24 cellular contexts compared by ENCODE assay signal in genomic region chr7:80890839-80891544, GRCh38. TPM values are rescaled to one million over a fixed set of nuclear protein-coding genes. Genes with fewer than 3 reads are reported as not detected.
DNase-seq lines count a peak whose midpoint lies in the region; ATAC-seq, FAIRE-seq and TF ChIP-seq lines count a peak whose summit lies in the region.
"Had no signal": no experiment of that assay in that cellular context is flagged by ENCODE, and none has a peak within 500 bp of the region (broad histone marks: within the 10 kb centered on the region; RNA-seq: fewer than 3 reads in every experiment).

No MANE protein-coding gene starts in this region.

- dilution Hi-C loops in keratinocyte (cut with MboI; ENCODE audit: extremely low pct_ligation_motif_present, low sequenced_read_pairs), result no loop called here

- WGBS in transverse colon (ENCODE audit: low coverage in 1 of 2), 2 donors, result 84 to 89% methylated on average over 5 of the region's 5 CpGs

- in situ Hi-C loops in transverse colon (cut with MboI; ENCODE audit: low pct_ligation_motif_present in 1 of 4, low pct_unique_long_range_greater_than_20kb in 1 of 4, low sequenced_read_pairs in 3 of 4), result no loop called here

- CTCF ChIA-PET in PC-3 (lab: Charles Lee), result no interaction called here

- ATAC-seq in GM18909 (IDR thresholded peaks at IDR 0.05; ENCODE audit: poor library complexity, unreplicated experiment) (no peak), PC-3 (no peak)
- ATAC-seq: natural killer cell treated with Interleukin-12 subunit alpha and Interleukin-12 subunit beta and Interleukin-15 and Interleukin-18, amount 100 ng/mL, for 72 hours had no signal

- H3K4me3 ChIP-seq in SK-N-MC (no peak overlapping the region), keratinocyte (ENCODE audit: control insufficient read depth in 2 of 3, extremely low read depth in 1 of 3, insufficient read depth in 2 of 3, low read depth in 1 of 3, low read length in 3 of 3) (no peak overlapping the region), transverse colon (no peak overlapping the region), PC-3 (ENCODE audit: low read length) (no peak overlapping the region)
- H3K4me3 ChIP-seq: dorsolateral prefrontal cortex, MG63, prostate gland, SJSA1, smooth muscle cell, upper lobe of left lung had no signal

- H3K79me2 ChIP-seq in keratinocyte (ENCODE audit: control insufficient read depth, insufficient read depth, low read length) (peaks cover 53% of the 10 kb centered on the region), PC-3 (ENCODE audit: low read length) (peaks cover 10% of the 10 kb centered on the region)

- H4K20me1 ChIP-seq in keratinocyte (ENCODE audit: control insufficient read depth, extremely low read depth, insufficient read depth, low read length) (no peaks in the 10 kb centered on the region), PC-3 (ENCODE audit: low read length) (no peaks in the 10 kb centered on the region)

- peak; percentile 20 for FAIRE-seq in keratinocyte (lab: Jason Lieb, UNC)

- intact Hi-C loops in transverse colon (cut with DNase I; ENCODE audit: low total_unique reads) (no loop called here), PC-3 (cut with micrococcal nuclease) (no loop called here)

- H3K36me3 ChIP-seq in SK-N-MC (ENCODE audit: insufficient read depth, low read length) (peaks cover 21% of the 10 kb centered on the region), keratinocyte (ENCODE audit: control insufficient read depth in 2 of 2, extremely low read depth in 1 of 2, insufficient read depth in 2 of 2, low read length in 2 of 2) (peaks cover 0 to 4% of the 10 kb centered on the region in 2 experiments), transverse colon (peaks cover 0 to 4% (median 0%) of the 10 kb centered on the region in 4 donors), PC-3 (ENCODE audit: low read depth, low read length) (no peaks in the 10 kb centered on the region)
- H3K36me3 ChIP-seq: prostate gland, SJSA1, upper lobe of left lung had no signal

- H3K9me1 ChIP-seq in keratinocyte (ENCODE audit: control insufficient read depth, extremely low read depth, insufficient read depth, low read length), result no peaks in the 10 kb centered on the region

- H3K4me2 ChIP-seq in keratinocyte (ENCODE audit: control insufficient read depth, extremely low read depth, insufficient read depth, low read depth, low read length) (no peak overlapping the region), PC-3 (ENCODE audit: low read length) (no peak overlapping the region)
- H3K4me2 ChIP-seq: smooth muscle cell had no signal

- no TSS peak for BruUV-seq in PC-3 (replicated peaks; lab: Mats Ljungman, UMichigan)

- H3K9me2 ChIP-seq in PC-3 (replicated peaks; ENCODE audit: low read length), result no peaks in the 10 kb centered on the region

- TF ChIP-seq CTCF in keratinocyte (optimal IDR thresholded peaks at IDR 0.05 in 1 of 3, IDR thresholded peaks at IDR 0.05 in 1 of 3, conservative IDR thresholded peaks at IDR 0.05 in 1 of 3; ENCODE audit: extremely low read depth in 1 of 3, insufficient read depth in 2 of 3, low read length in 3 of 3) (no peak), transverse colon (IDR thresholded peaks at IDR 0.05) (no peak), PC-3 (conservative IDR thresholded peaks at IDR 0.05; ENCODE audit: low read depth, low read length) (no peak)

- TF ChIP-seq EP300 in transverse colon (IDR thresholded peaks at IDR 0.05; ENCODE audit: low read depth), result no peak

- H3K27me3 ChIP-seq in keratinocyte (ENCODE audit: control insufficient read depth, extremely low read depth, insufficient read depth, low read length), result no peaks in the 10 kb centered on the region
- no peaks in the 10 kb centered on the region for H3K27me3 ChIP-seq in transverse colon
- H3K27me3 ChIP-seq in PC-3 (ENCODE audit: low read length), result no peaks in the 10 kb centered on the region
- H3K27me3 ChIP-seq: dorsolateral prefrontal cortex, MG63, SJSA1, upper lobe of left lung had no signal

- H3K9ac ChIP-seq in SK-N-MC (ENCODE audit: insufficient read length) (peak overlapping the region; percentile 50), keratinocyte (ENCODE audit: control insufficient read depth, extremely low read depth, insufficient read depth, low read length) (no peak overlapping the region), PC-3 (ENCODE audit: low read length) (no peak overlapping the region)

- H3K27ac ChIP-seq in SK-N-MC, result 0 out of 2 replicates have a peak overlapping the region, but pooled peaks have one; percentile 29
- no peak overlapping the region for H3K27ac ChIP-seq in keratinocyte (ENCODE audit: control insufficient read depth, insufficient read depth, low read length)
- H3K27ac ChIP-seq in transverse colon, result peak overlapping the region in 3 of 4 donors; percentile 15 to 31 (median 20)
- no peak overlapping the region for H3K27ac ChIP-seq in PC-3 (ENCODE audit: low read length)
- H3K27ac ChIP-seq: 22Rv1, SJSA1 had no signal

- TF ChIP-seq POLR2A in transverse colon (IDR thresholded peaks at IDR 0.05), result no peak

- H2AFZ ChIP-seq in keratinocyte (ENCODE audit: control insufficient read depth, low read length) (no peak overlapping the region), PC-3 (ENCODE audit: low read length) (no peak overlapping the region)

- POLR2A ChIA-PET in PC-3 (lab: Charles Lee; ENCODE audit: unreplicated experiment), result no interaction called here

- DNase-seq in NCI-H526 treated with DMSO at 0.1 percent for 48 hours (lab: John Stamatoyannopoulos, UW), result peak; percentile 24
- no peak for DNase-seq in NCI-H526 (lab: John Stamatoyannopoulos, UW)
- DNase-seq in SK-N-MC (ENCODE audit: low read depth, low spot score), result no peak
- DNase-seq in keratinocyte (ENCODE audit: low read depth, low spot score), result no peak
- no peak for DNase-seq in transverse colon
- DNase-seq in PC-3, result no peak
- no peak for DNase-seq in Kasumi-1 (lab: John Stamatoyannopoulos, UW)
- DNase-seq: activated CD8-positive, alpha-beta memory T cell treated with anti-CD3 and anti-CD28 coated beads, Interleukin-2, amount 50 U/mL, for 48 hours; COR-L47; dorsolateral prefrontal cortex; foreskin melanocyte; MG63; NCI-H1436 treated with DMSO at 0.1 percent for 48 hours; stimulated activated CD4-positive, alpha-beta T cell treated with anti-CD3 and anti-CD28 coated beads, Interleukin-2, amount 100 ng/mL, for 48 hours; stimulated activated naive CD4-positive, alpha-beta T cell treated with Interleukin-2 at 50 U/mL for 16 hours; upper lobe of left lung had no signal

- no peaks in the 10 kb centered on the region for H3F3A ChIP-seq in PC-3 (ENCODE audit: low read length, unreplicated experiment)

- H3K4me1 ChIP-seq in keratinocyte (ENCODE audit: control insufficient read depth, extremely low read depth, insufficient read depth, low read length) (no peaks in the 10 kb centered on the region), transverse colon (peaks cover 4 to 32% (median 7%) of the 10 kb centered on the region in 4 donors), PC-3 (ENCODE audit: insufficient read depth, low read length) (0 out of 2 replicates have a peak, but pooled peaks cover under 1% of the 10 kb centered on the region)
- H3K4me1 ChIP-seq: upper lobe of left lung had no signal

- H3K9me3 ChIP-seq in SK-N-MC (ENCODE audit: low read depth, low read length), result no peaks in the 10 kb centered on the region
- H3K9me3 ChIP-seq in keratinocyte (ENCODE audit: control insufficient read depth, low read depth, low read length), result no peaks in the 10 kb centered on the region
- H3K9me3 ChIP-seq in transverse colon, result no peaks in the 10 kb centered on the region
- no peaks in the 10 kb centered on the region for H3K9me3 ChIP-seq in PC-3 (ENCODE audit: low read length)
- H3K9me3 ChIP-seq: MG63, prostate gland, SJSA1, upper lobe of left lung had no signal

RNA-seq across cellular contexts. Expression of gene SEMA3C, which starts 27.9 kb away (rescaled TPM):
- 142 to 200 TPM (median 190 TPM) in 3 replicates for polyA plus RNA-seq in keratinocyte
- polyA plus RNA-seq in keratinocyte (2011; ENCODE audit: low read depth), result 36.1 TPM
- polyA plus RNA-seq in keratinocyte (2011; cell fraction: cytosol; rRNA removed), result 47.4 and 74.8 TPM in 2 replicates
- 183 and 191 TPM in 2 replicates for polyA plus RNA-seq in keratinocyte (2011; cell fraction: nucleus; rRNA removed)
- 42.1 and 113 TPM in 2 replicates for polyA plus RNA-seq in keratinocyte (2012; ENCODE audit: low replicate concordance)
- 232 to 438 TPM (median 340 TPM) in 3 replicates for polyA minus RNA-seq in keratinocyte
- polyA minus RNA-seq in keratinocyte (2011; cell fraction: cytosol; rRNA and poly(A)+ RNA removed), result 167 TPM
- polyA minus RNA-seq in keratinocyte (2011; cell fraction: nucleus; rRNA and poly(A)+ RNA removed), result 443 and 1,012 TPM in 2 replicates
- total RNA-seq in transverse colon (10 to 100 TPM; 34.0 to 83.8 (median 79.9) TPM), PC-3 (2014; rRNA removed) (27.4 and 28.0 TPM in 2 replicates)
- total RNA-seq: B cell; T-helper 2 cell treated with Interferon-gamma antibody and Interleukin-4, amounts not matched to agents 100 ng/mL and 5 ng/mL, for 36 hours had no signal

Comparison
In these comparisons a context has a peak if more than half of its experiments do, and no peak if none do; other contexts are left out.
1. H3K27ac ChIP-seq: peak in SK-N-MC (single experiment) and transverse colon (3 of 4); none in keratinocyte (single experiment) and PC-3 (single experiment).